In the genomic region with DNA sequence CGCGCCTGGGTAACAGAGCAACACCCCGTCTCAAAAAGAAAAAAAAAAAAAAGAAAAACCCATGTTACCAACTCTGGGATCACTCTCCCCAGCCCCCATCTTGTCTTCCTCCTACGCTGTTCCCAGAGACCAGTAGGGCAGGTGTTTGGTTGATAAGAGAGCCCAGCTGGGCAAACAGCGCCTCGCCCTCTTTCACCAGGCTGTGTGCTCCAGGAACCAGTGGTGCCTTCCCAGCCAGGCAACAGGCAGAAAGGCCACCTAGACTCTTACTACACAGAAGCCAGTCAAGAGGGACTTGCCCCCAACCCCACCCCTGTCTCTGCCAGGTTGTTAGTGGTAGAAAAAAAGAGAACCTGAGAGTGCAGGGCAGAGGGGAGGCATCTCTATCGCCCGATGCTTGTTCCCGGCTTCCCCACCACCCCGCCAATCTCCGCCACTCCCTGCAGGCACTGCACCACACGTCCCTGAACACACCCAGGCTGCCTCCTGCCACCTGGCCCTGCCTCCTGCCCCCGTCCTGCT, we compare ENCODE assay signal across 12 cellular contexts. TPM values are rescaled to one million over a fixed set of nuclear protein-coding genes. Genes with fewer than 3 reads are reported as not detected.
DNase-seq lines count a peak whose midpoint lies in the region; ATAC-seq lines count a peak whose summit lies in the region.
"Had no signal": no experiment of that assay in that cellular context is flagged by ENCODE, and none has a peak within 500 bp of the region (broad histone marks: within the 10 kb centered on the region; RNA-seq: fewer than 3 reads in every experiment).

No MANE protein-coding gene starts in this region.

- H4K8ac ChIP-seq in mesendoderm (ENCODE audit: low read depth, low read length) = no peak overlapping the region

- no peaks in the 10 kb centered on the region for H3K36me3 ChIP-seq in mesendoderm (ENCODE audit: control insufficient read depth, insufficient read depth, low read length)

- H2AK5ac ChIP-seq in mesendoderm (ENCODE audit: low read length) = no peak overlapping the region

- no peak overlapping the region for H3K18ac ChIP-seq in mesendoderm (ENCODE audit: low read length)

- no peak overlapping the region for H3K4ac ChIP-seq in mesendoderm (ENCODE audit: low read depth, low read length)

- no peak overlapping the region for H3K9ac ChIP-seq in mesendoderm (ENCODE audit: low read length)

- H3K56ac ChIP-seq in mesendoderm (ENCODE audit: low read length) = no peak overlapping the region

- no peak overlapping the region for H2BK5ac ChIP-seq in mesendoderm (ENCODE audit: low read length)

- no peak overlapping the region for H2BK15ac ChIP-seq in mesendoderm (replicated peaks; ENCODE audit: low read depth)

- H4K5ac ChIP-seq in mesendoderm (ENCODE audit: low read length) = no peak overlapping the region

- H3K4me2 ChIP-seq in mesendoderm (ENCODE audit: low read length) = no peak overlapping the region

- no CpG with 5 or more reads among the region's 13 CpGs for WGBS in mesendoderm (ENCODE audit: extremely low coverage, insufficient coverage, low lambda C conversion rate)

- DNase-seq in COLO668 (lab: John Stamatoyannopoulos, UW; ENCODE audit: unreplicated experiment) (peak; percentile 99), NCI-H1417 (lab: John Stamatoyannopoulos, UW) (peak; percentile 89 to 97 (median 89)), SHP77 treated with DMSO at 0.1 percent for 48 hours (lab: John Stamatoyannopoulos, UW) (peak; percentile 97), mucosa of gallbladder (ENCODE audit: low spot score) (peak; percentile 76), mesendoderm (no peak), NCI-H2227 treated with DMSO at 0.1 percent for 48 hours (lab: John Stamatoyannopoulos, UW) (no peak)
- DNase-seq in activated CD4-positive, CD25-positive, alpha-beta regulatory T cell (lab: John Stamatoyannopoulos, UW) = no peak
- DNase-seq: activated B cell treated with CpG ODN at 0.5 μM for 24 hours; stimulated activated CD4-positive, alpha-beta T cell treated with anti-CD3 and anti-CD28 coated beads, Interleukin-4, amount 100 ng/mL, for 4 hours had no signal

- no peaks in the 10 kb centered on the region for H3K79me1 ChIP-seq in mesendoderm (ENCODE audit: low read length)

- no peaks in the 10 kb centered on the region for H3K27me3 ChIP-seq in mesendoderm (ENCODE audit: insufficient read depth, low read length, poor library complexity)

- H3K79me2 ChIP-seq in mesendoderm (ENCODE audit: control insufficient read depth, insufficient read depth, low read length) = no peaks in the 10 kb centered on the region

- no peak overlapping the region for H3K27ac ChIP-seq in mesendoderm (ENCODE audit: low read depth, low read length)

- no peaks in the 10 kb centered on the region for H3K4me1 ChIP-seq in mesendoderm (ENCODE audit: control insufficient read depth, low read depth, low read length)

- H3K4me3 ChIP-seq in mesendoderm (ENCODE audit: low read length) = no peak overlapping the region

- no peak overlapping the region for H2BK120ac ChIP-seq in mesendoderm (ENCODE audit: low read depth, low read length)

- no peak for ATAC-seq in HG02885 (IDR thresholded peaks at IDR 0.05; ENCODE audit: poor library complexity, unreplicated experiment)

- H3K23ac ChIP-seq in mesendoderm (ENCODE audit: low read length) = no peak overlapping the region

RNA-seq across cellular contexts. Expression of a gene that starts 14.0 kb away (rescaled TPM):
- total RNA-seq in mucosa of gallbladder = 5.3 TPM
- not detected for polyA plus RNA-seq in mesendoderm (2013, experiment 1 of 2)
- not detected for polyA plus RNA-seq in mesendoderm (2013, experiment 2 of 2)
- total RNA-seq: NCI-H460 had no signal

RNA-seq across cellular contexts. Expression of a gene that starts 14.5 kb away (rescaled TPM):
- 108 TPM for total RNA-seq in mucosa of gallbladder
- polyA plus RNA-seq in mesendoderm (2013, experiment 1 of 2) = 9.0 TPM
- 9.2 TPM for polyA plus RNA-seq in mesendoderm (2013, experiment 2 of 2)

RNA-seq across cellular contexts. Expression of a gene that starts 32.3 kb away (rescaled TPM):
- 1.8 TPM for total RNA-seq in mucosa of gallbladder
- polyA plus RNA-seq in mesendoderm (2013, experiment 1 of 2) = not detected
- polyA plus RNA-seq in mesendoderm (2013, experiment 2 of 2) = not detected
- total RNA-seq: activated B cell treated with CpG ODN at 0.5 μM for 24 hours, mesothelial cell of epicardium, NCI-H460 had no signal

RNA-seq across cellular contexts. Expression of a gene that starts 51.7 kb away (rescaled TPM):
- total RNA-seq in mucosa of gallbladder = 0.35 TPM
- not detected for polyA plus RNA-seq in mesendoderm (2013, experiment 1 of 2)
- not detected for polyA plus RNA-seq in mesendoderm (2013, experiment 2 of 2)
- total RNA-seq: activated B cell treated with CpG ODN at 0.5 μM for 24 hours, mesothelial cell of epicardium, NCI-H460 had no signal

Comparison
In these comparisons a context has a peak if more than half of its experiments do, and no peak if none do; other contexts are left out.
1. DNase-seq: peak in COLO668 (single experiment), NCI-H1417 (3 of 3), SHP77 treated with DMSO at 0.1 percent for 48 hours (single experiment) and mucosa of gallbladder (single experiment); none in mesendoderm (single experiment), NCI-H2227 treated with DMSO at 0.1 percent for 48 hours (single experiment) and activated CD4-positive, CD25-positive, alpha-beta regulatory T cell (0 of 4).